In genomic region chr2:159281002-159281401, GRCh38 we compare ENCODE assay signal across 19 cellular contexts. TPM values are rescaled to one million over a fixed set of nuclear protein-coding genes. Genes with fewer than 3 reads are reported as not detected.
DNase-seq lines count a peak whose midpoint lies in the region; ATAC-seq, FAIRE-seq and TF ChIP-seq lines count a peak whose summit lies in the region.
"Had no signal": no experiment of that assay in that cellular context is flagged by ENCODE, and none has a peak within 500 bp of the region (broad histone marks: within the 10 kb centered on the region; RNA-seq: fewer than 3 reads in every experiment).

No MANE protein-coding gene starts in this region.

- H3K9me3 ChIP-seq in K562 (replicated peaks; ENCODE audit: control insufficient read depth, insufficient read depth, low read depth, low read length), result no peaks in the 10 kb centered on the region
- H3K9me3 ChIP-seq in right cardiac atrium (ENCODE audit: control insufficient read depth, low read length), result no peaks in the 10 kb centered on the region
- H3K9me3 ChIP-seq: BE2C had no signal

- no TSS peak for BruUV-seq in K562 (replicated peaks; lab: Mats Ljungman, UMichigan)

- no peak for TF ChIP-seq RAD21 in K562 (CRISPR knock-in tag; conservative IDR thresholded peaks at IDR 0.05 in 1 of 2, IDR thresholded peaks at IDR 0.05 in 1 of 2)

- no peaks in the 10 kb centered on the region for H3K9me1 ChIP-seq in K562 (ENCODE audit: control insufficient read depth, insufficient read depth, low read length)

- WGBS in K562 (ENCODE audit: insufficient coverage, low coverage, missing lambda C conversion rate), result 97% methylated on average over 6 of the region's 6 CpGs
- 98% methylated on average over 6 of the region's 6 CpGs for WGBS in right cardiac atrium

- in situ Hi-C loops in K562 (cut with MboI), result no loop called here

- no peak for TF ChIP-seq EP300 in K562 (IDR thresholded peaks at IDR 0.05; ENCODE audit: low read length)

- CTCF ChIA-PET in K562 (lab: Yijun Ruan, JAX; ENCODE audit: low intra/inter-chr PET ratio), result interaction anchor here (0.6 kb wide), 1 partner anchor 1937 kb away, joined by 3 read pairs; no protein-coding TSS in a partner anchor

- FAIRE-seq in GM19239 (lab: Jason Lieb, UNC), result peak; percentile 18
- no peak for FAIRE-seq in K562 (lab: Jason Lieb, UNC)
- FAIRE-seq: G401.6, GM12892, H1 had no signal

- DNase-seq in GM19239 (ENCODE audit: insufficient read length, low spot score), result no peak
- DNase-seq in NCI-H524 treated with DMSO at 0.1 percent for 48 hours (lab: John Stamatoyannopoulos, UW), result peak; percentile 69
- DNase-seq in K562 (ENCODE audit: extremely low read depth in 1 of 4, low spot score in 3 of 4), result no peak
- DNase-seq in right cardiac atrium, result no peak
- no peak for DNase-seq in OCI-M2 (lab: John Stamatoyannopoulos, UW; ENCODE audit: unreplicated experiment)
- DNase-seq in DMS53 treated with DMSO at 0.1 percent for 48 hours (lab: John Stamatoyannopoulos, UW; ENCODE audit: unreplicated experiment), result no peak
- DNase-seq: BE2C; C1 segment of cervical spinal cord; Calu3; CD4-positive, alpha-beta memory T cell; COR-L47; DMS53; DND-41; GM23248; H7 had no signal

- H3K36me3 ChIP-seq in K562 (ENCODE audit: control insufficient read depth, insufficient read depth, low read length), result peaks cover 30% of the 10 kb centered on the region; the same call in 2 of the 3 replicates
- H3K36me3 ChIP-seq: BE2C had no signal

- no peak for TF ChIP-seq POLR2A in K562 (conservative IDR thresholded peaks at IDR 0.05)

- no peak overlapping the region for H3K9ac ChIP-seq in K562 (ENCODE audit: insufficient read depth in 1 of 2, low read depth in 2 of 2, low read length in 2 of 2)
- H3K9ac ChIP-seq: GM23248 had no signal

- intact Hi-C loops in K562 (cut with micrococcal nuclease), result no loop called here
- intact Hi-C loops in right cardiac atrium (cut with DNase I), result no loop called here

- TF ChIP-seq CTCF in K562 (IDR thresholded peaks at IDR 0.05 in 2 of 3, conservative IDR thresholded peaks at IDR 0.05 in 1 of 3; ENCODE audit: insufficient read depth in 2 of 3, low read depth in 1 of 3, low read length in 3 of 3), result no peak

- H3K79me2 ChIP-seq in K562 (ENCODE audit: control insufficient read depth, insufficient read depth, low read length), result peaks cover 32% of the 10 kb centered on the region

- POLR2A ChIA-PET in K562 (lab: Yijun Ruan, JAX), result interaction anchor here (1.0 kb wide), 1 partner anchor 9 kb away, joined by 5 read pairs; no protein-coding TSS in a partner anchor

- no peak for ATAC-seq in K562
- ATAC-seq in right cardiac atrium, result no peak
- ATAC-seq: HCT116 had no signal

- H3K27me3 ChIP-seq in K562 (ENCODE audit: control insufficient read depth in 2 of 2, insufficient read depth in 2 of 2, low read length in 2 of 2), result no peaks in the 10 kb centered on the region
- no peaks in the 10 kb centered on the region for H3K27me3 ChIP-seq in right cardiac atrium (ENCODE audit: control insufficient read depth, insufficient read depth)
- H3K27me3 ChIP-seq: BE2C had no signal

- no peak overlapping the region for H2AFZ ChIP-seq in K562 (ENCODE audit: low read depth, low read length)
- H2AFZ ChIP-seq: GM23248 had no signal

- H3K4me3 ChIP-seq in K562 (no peak overlapping the region), right cardiac atrium (ENCODE audit: low read length) (no peak overlapping the region)
- H3K4me3 ChIP-seq: GM23248 had no signal

- H3K4me2 ChIP-seq in K562 (ENCODE audit: insufficient read depth, low read length), result no peak overlapping the region

- H4K20me1 ChIP-seq in K562 (replicated peaks; ENCODE audit: control insufficient read depth, insufficient read depth, low read length), result no peaks in the 10 kb centered on the region

- H3K4me1 ChIP-seq in K562 (replicated peaks in 1 of 2; ENCODE audit: control insufficient read depth in 2 of 2, insufficient read depth in 2 of 2, low read length in 2 of 2) (peaks cover 4 to 8% of the 10 kb centered on the region in 2 experiments; a peak in 4 of 5 replicates), right cardiac atrium (ENCODE audit: control insufficient read depth, insufficient read depth, low read length) (peaks cover under 1% of the 10 kb centered on the region)
- H3K4me1 ChIP-seq: BE2C had no signal

- H3K27ac ChIP-seq in K562 (ENCODE audit: extremely low read depth, low read depth, low read length) (no peak overlapping the region), right cardiac atrium (ENCODE audit: low read length) (no peak overlapping the region)
- H3K27ac ChIP-seq: GM23248 had no signal

TF ChIP-seq in K562, 482 proteins besides CTCF, POLR2A, EP300 and RAD21:
- TF ChIP-seq ILF3 (IDR thresholded peaks at IDR 0.05; ENCODE audit: borderline replicate concordance), result no peak
- no peak for TF ChIP-seq GABPB2 (CRISPR knock-in tag; conservative IDR thresholded peaks at IDR 0.05)
- no peak for TF ChIP-seq MAFF (IDR thresholded peaks at IDR 0.05; ENCODE audit: low read length)
- no peak for TF ChIP-seq USF2 (CRISPR knock-in tag; IDR thresholded peaks at IDR 0.05)
- TF ChIP-seq ZNF277 (CRISPR knock-in tag; IDR thresholded peaks at IDR 0.05; ENCODE audit: borderline replicate concordance), result peak; percentile 90; the same call in 1 of the 2 replicates
- TF ChIP-seq ZNF408 (CRISPR knock-in tag; IDR thresholded peaks at IDR 0.05; ENCODE audit: low read depth), result 0 out of 2 replicates have a peak, but pooled peaks have one; percentile 36
- TF ChIP-seq HDAC8 (tag; IDR thresholded peaks at IDR 0.05), result no peak
- no peak for TF ChIP-seq E2F3 (CRISPR knock-in tag; IDR thresholded peaks at IDR 0.05)
- TF ChIP-seq ZBTB43 (CRISPR knock-in tag; IDR thresholded peaks at IDR 0.05), result no peak
- TF ChIP-seq MTF1 (CRISPR knock-in tag; IDR thresholded peaks at IDR 0.05; ENCODE audit: borderline replicate concordance), result 0 out of 2 replicates have a peak, but pooled peaks have one; percentile 50
- no peak for TF ChIP-seq POLR2AphosphoS5 (IDR thresholded peaks at IDR 0.05; ENCODE audit: control insufficient read depth, insufficient read depth, low read depth, low read length)
- TF ChIP-seq NR2F6 (CRISPR knock-in tag; IDR thresholded peaks at IDR 0.05), result no peak

RNA-seq across cellular contexts. Expression of gene WDSUB1, which starts 5.5 kb away (rescaled TPM):
- total RNA-seq in K562 (2011; cell fraction: chromatin; rRNA removed; ENCODE audit: low replicate concordance), result 19.6 and 26.3 TPM in 2 replicates
- total RNA-seq in K562 (2011; cell fraction: nucleolus; rRNA removed), result 7.2 and 12.6 TPM in 2 replicates
- 10.6 and 11.9 TPM in 2 replicates for total RNA-seq in K562 (2011; cell fraction: nucleoplasm; rRNA removed)
- 7.7 and 9.0 TPM in 2 replicates for total RNA-seq in K562 (2014; rRNA removed)
- total RNA-seq in K562 (2014; rRNA removed; fragmentation: Illumina TruSeq; extraction: Trizol), result 13.7 TPM in 2 replicates
- 11.2 and 12.3 TPM in 2 replicates for total RNA-seq in K562 (2015; rRNA removed; fragmentation: Illumina TruSeq; extraction: Trizol)
- total RNA-seq in K562 (2021), result 10.0 and 10.9 TPM in 2 replicates
- 9.4 and 10.0 TPM in 2 replicates for polyA plus RNA-seq in K562 (2011; rRNA removed)
- polyA plus RNA-seq in K562 (2011; cell fraction: cytosol; rRNA removed), result 4.2 and 6.7 TPM in 2 replicates
- 12.5 and 14.2 TPM in 2 replicates for polyA plus RNA-seq in K562 (2011; cell fraction: nucleus; rRNA removed)
- 10.9 and 18.0 TPM in 2 replicates for polyA plus RNA-seq in K562 (2012)
- polyA plus RNA-seq in K562 (2014; fragmentation: Illumina TruSeq; extraction: Trizol), result 10.0 and 11.1 TPM in 2 replicates
- 1 to 10 TPM; 5.2 to 6.3 TPM for polyA plus RNA-seq in K562 (2014; fragmentation: Nextera tagmentation; extraction: Ambion mirVana)
- 8.5 and 12.3 TPM in 2 replicates for polyA plus RNA-seq in K562 (2014; rRNA removed)
- 16.4 and 18.0 TPM in 2 replicates for polyA minus RNA-seq in K562 (2011; rRNA and poly(A)+ RNA removed)
- 8.0 and 8.3 TPM in 2 replicates for polyA minus RNA-seq in K562 (2011; cell fraction: cytosol; rRNA and poly(A)+ RNA removed)
- polyA minus RNA-seq in K562 (2011; cell fraction: nucleus; rRNA and poly(A)+ RNA removed), result 11.3 and 18.9 TPM in 2 replicates
- total RNA-seq in right cardiac atrium, result 10 to 100 TPM in 1 of 4 donors, 1 to 10 TPM in 3; 6.1 to 10.4 (median 9.5) TPM
- polyA plus RNA-seq in right cardiac atrium, result 8.9 TPM
